2 cellular contexts compared by ENCODE assay signal in genomic region chr18:11655605-11655932, GRCh38.
TF ChIP-seq lines count a peak whose summit lies in the region.

No MANE protein-coding gene starts in this region.

TF ChIP-seq in SK-N-SH treated with all-trans-retinoic acid at 6 μM for 48 hours, 23 proteins besides CTCF, POLR2A, EP300 and RAD21:
- TF ChIP-seq, protein P1, sequence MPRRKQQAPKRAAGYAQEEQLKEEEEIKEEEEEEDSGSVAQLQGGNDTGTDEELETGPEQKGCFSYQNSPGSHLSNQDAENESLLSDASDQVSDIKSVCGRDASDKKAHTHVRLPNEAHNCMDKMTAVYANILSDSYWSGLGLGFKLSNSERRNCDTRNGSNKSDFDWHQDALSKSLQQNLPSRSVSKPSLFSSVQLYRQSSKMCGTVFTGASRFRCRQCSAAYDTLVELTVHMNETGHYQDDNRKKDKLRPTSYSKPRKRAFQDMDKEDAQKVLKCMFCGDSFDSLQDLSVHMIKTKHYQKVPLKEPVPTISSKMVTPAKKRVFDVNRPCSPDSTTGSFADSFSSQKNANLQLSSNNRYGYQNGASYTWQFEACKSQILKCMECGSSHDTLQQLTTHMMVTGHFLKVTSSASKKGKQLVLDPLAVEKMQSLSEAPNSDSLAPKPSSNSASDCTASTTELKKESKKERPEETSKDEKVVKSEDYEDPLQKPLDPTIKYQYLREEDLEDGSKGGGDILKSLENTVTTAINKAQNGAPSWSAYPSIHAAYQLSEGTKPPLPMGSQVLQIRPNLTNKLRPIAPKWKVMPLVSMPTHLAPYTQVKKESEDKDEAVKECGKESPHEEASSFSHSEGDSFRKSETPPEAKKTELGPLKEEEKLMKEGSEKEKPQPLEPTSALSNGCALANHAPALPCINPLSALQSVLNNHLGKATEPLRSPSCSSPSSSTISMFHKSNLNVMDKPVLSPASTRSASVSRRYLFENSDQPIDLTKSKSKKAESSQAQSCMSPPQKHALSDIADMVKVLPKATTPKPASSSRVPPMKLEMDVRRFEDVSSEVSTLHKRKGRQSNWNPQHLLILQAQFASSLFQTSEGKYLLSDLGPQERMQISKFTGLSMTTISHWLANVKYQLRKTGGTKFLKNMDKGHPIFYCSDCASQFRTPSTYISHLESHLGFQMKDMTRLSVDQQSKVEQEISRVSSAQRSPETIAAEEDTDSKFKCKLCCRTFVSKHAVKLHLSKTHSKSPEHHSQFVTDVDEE (CRISPR knock-in tag; IDR thresholded peaks at IDR 0.05) = no peak
- TF ChIP-seq CSDC2 (CRISPR knock-in tag; IDR thresholded peaks at IDR 0.05) (no peak), POU6F1 (CRISPR knock-in tag; IDR thresholded peaks at IDR 0.05; ENCODE audit: borderline replicate concordance, low read depth) (no peak), SNAI2 (CRISPR knock-in tag; IDR thresholded peaks at IDR 0.05) (no peak), ZNF8 (CRISPR knock-in tag; IDR thresholded peaks at IDR 0.05) (no peak), OSR1 (CRISPR knock-in tag; IDR thresholded peaks at IDR 0.05) (no peak), RARB (CRISPR knock-in tag; IDR thresholded peaks at IDR 0.05) (no peak), ZC3H10 (CRISPR knock-in tag; IDR thresholded peaks at IDR 0.05) (no peak), ARNTL (CRISPR knock-in tag; IDR thresholded peaks at IDR 0.05; ENCODE audit: borderline replicate concordance, low read depth) (no peak), ZFP3 (CRISPR knock-in tag; IDR thresholded peaks at IDR 0.05) (no peak)

TF ChIP-seq in SK-N-SH, 30 proteins besides CTCF, POLR2A, EP300 and RAD21 (continued from another document):
- TF ChIP-seq REST (IDR thresholded peaks at IDR 0.05; ENCODE audit: low read depth, low read length) = no peak
- TF ChIP-seq NFIC (IDR thresholded peaks at IDR 0.05; ENCODE audit: borderline replicate concordance) = no peak
- no peak for TF ChIP-seq RXRA (IDR thresholded peaks at IDR 0.05; ENCODE audit: borderline replicate concordance, low read depth)
- TF ChIP-seq MAX (IDR thresholded peaks at IDR 0.05; ENCODE audit: low read depth) = no peak
- TF ChIP-seq TEAD4 (IDR thresholded peaks at IDR 0.05; ENCODE audit: borderline replicate concordance, insufficient read depth) = no peak
